Comparison of ENCODE assay signal across 8 cellular contexts in the genomic region with DNA sequence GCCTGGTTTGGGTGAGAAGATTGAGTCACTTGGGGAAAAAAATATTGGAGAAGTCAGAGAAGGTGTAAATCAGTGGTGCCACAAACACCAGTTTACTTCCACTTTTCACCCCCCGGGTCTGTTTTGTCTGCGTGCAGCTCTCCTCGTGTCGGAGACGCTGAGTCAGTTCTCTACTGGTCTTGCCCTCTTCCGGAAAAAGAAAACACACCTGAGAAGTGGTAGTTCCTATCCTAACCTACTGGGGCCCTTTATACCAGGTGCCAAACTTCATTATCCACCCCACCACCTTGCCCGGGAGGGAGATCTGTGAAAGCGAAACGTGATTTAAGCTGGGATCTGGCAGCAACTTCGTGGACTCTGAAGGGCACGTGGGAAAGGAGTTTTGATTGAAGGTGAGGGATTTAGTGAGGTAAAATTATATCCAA. TPM values are rescaled to one million over a fixed set of nuclear protein-coding genes. Genes with fewer than 3 reads are reported as not detected.
DNase-seq lines count a peak whose midpoint lies in the region; ATAC-seq and TF ChIP-seq lines count a peak whose summit lies in the region.

No MANE protein-coding gene starts in this region.

- no peaks in the 10 kb centered on the region for H3K27me3 ChIP-seq in Caco-2 (replicated peaks; ENCODE audit: control insufficient read depth, insufficient read depth, low read length)

- H3K27ac Mint-ChIP-seq in Caco-2 (ENCODE audit: unreplicated experiment) = peak overlapping the region; percentile 98

- no peaks in the 10 kb centered on the region for H3K9me3 ChIP-seq in Caco-2

- POLR2A ChIA-PET in Caco-2 (lab: Charles Lee) = interaction anchor here (0.7 kb wide), 2 partner anchors 339 to 354 kb away, joined by 3 to 4 read pairs; no protein-coding TSS in a partner anchor

- H3K27me3 Mint-ChIP-seq in Caco-2 (ENCODE audit: insufficient read depth, unreplicated experiment) = no peaks in the 10 kb centered on the region

- H3K4me3 ChIP-seq in Caco-2 (ENCODE audit: low read depth, low read length) = peak overlapping the region; percentile 66
- peak overlapping the region; percentile 44 for H3K4me3 ChIP-seq in iPS-11a (ENCODE audit: low read depth, low read length)

- no peak for TF ChIP-seq CTCF in Caco-2 (IDR thresholded peaks at IDR 0.05; ENCODE audit: insufficient read depth in 1 of 2, low read depth in 1 of 2, low read length in 1 of 2, severe bottlenecking in 1 of 2, unreplicated experiment in 1 of 2)

- CTCF ChIA-PET in Caco-2 (lab: Charles Lee) = interaction anchor here (1.3 to 2.4 kb wide), 8 partner anchors 24 to 362 kb away, joined by 3 to 17 read pairs (median 11); no protein-coding TSS in a partner anchor

- H3K36me3 Mint-ChIP-seq in Caco-2 (ENCODE audit: insufficient read depth, unreplicated experiment) = peaks cover 25% of the 10 kb centered on the region

- peaks cover 10% of the 10 kb centered on the region for H3K4me1 Mint-ChIP-seq in Caco-2 (ENCODE audit: low read depth, unreplicated experiment)

- ATAC-seq in GM19468 (IDR thresholded peaks at IDR 0.05; ENCODE audit: extremely low read depth, unreplicated experiment) = peak; percentile 43
- ATAC-seq in HG03575 (IDR thresholded peaks at IDR 0.05; ENCODE audit: extremely low read depth, insufficient number of reproducible peaks, low FRiP score, unreplicated experiment) = peak; percentile 50

- H3K36me3 ChIP-seq in Caco-2 (ENCODE audit: control insufficient read depth, insufficient read depth, low read length) = no peaks in the 10 kb centered on the region

- peaks cover 21% of the 10 kb centered on the region; the same call in 1 of the 2 replicates for H3K4me1 ChIP-seq in Caco-2

- H3K9me3 Mint-ChIP-seq in Caco-2 (ENCODE audit: unreplicated experiment) = no peaks in the 10 kb centered on the region

- DNase-seq in Caco-2 (peak; percentile 63 to 64), SHP77 (lab: John Stamatoyannopoulos, UW) (peak; percentile 5 to 23), HuH-7 (ENCODE audit: low spot score) (no peak)
- peak; percentile 51 for DNase-seq in activated naive CD8-positive, alpha-beta T cell treated with anti-CD3 and anti-CD28 coated beads, Interleukin-2, amount 50 U/mL, for 16 hours (ENCODE audit: low read depth, low spot score)
- DNase-seq in stimulated activated CD4-positive, alpha-beta T cell treated with anti-CD3 and anti-CD28 coated beads, Interleukin-12 subunit alpha, Interleukin-12 subunit beta, amount 100 ng/mL, for 4 hours = peak; percentile 53

- intact Hi-C loops in Caco-2 (cut with micrococcal nuclease; ENCODE audit: unreplicated experiment) = loop anchor here (1.0 to 10.0 kb wide), 9 partner anchors 84 to 363 kb away; partner anchors contain the start of genes SWT1 and TRMT1L

- peak overlapping the region; percentile 93 for H3K4me3 Mint-ChIP-seq in Caco-2 (ENCODE audit: unreplicated experiment)

- TSS peak; percentile 89 for BruUV-seq in Caco-2 (replicated peaks; lab: Mats Ljungman, UMichigan)

RNA-seq across cellular contexts. Expression of gene IVNS1ABP, which starts 0.9 kb away (rescaled TPM):
- 72.4 and 74.5 TPM in 2 replicates for total RNA-seq in Caco-2 (2022)
